8 cellular contexts compared by ENCODE assay signal in the genomic region with DNA sequence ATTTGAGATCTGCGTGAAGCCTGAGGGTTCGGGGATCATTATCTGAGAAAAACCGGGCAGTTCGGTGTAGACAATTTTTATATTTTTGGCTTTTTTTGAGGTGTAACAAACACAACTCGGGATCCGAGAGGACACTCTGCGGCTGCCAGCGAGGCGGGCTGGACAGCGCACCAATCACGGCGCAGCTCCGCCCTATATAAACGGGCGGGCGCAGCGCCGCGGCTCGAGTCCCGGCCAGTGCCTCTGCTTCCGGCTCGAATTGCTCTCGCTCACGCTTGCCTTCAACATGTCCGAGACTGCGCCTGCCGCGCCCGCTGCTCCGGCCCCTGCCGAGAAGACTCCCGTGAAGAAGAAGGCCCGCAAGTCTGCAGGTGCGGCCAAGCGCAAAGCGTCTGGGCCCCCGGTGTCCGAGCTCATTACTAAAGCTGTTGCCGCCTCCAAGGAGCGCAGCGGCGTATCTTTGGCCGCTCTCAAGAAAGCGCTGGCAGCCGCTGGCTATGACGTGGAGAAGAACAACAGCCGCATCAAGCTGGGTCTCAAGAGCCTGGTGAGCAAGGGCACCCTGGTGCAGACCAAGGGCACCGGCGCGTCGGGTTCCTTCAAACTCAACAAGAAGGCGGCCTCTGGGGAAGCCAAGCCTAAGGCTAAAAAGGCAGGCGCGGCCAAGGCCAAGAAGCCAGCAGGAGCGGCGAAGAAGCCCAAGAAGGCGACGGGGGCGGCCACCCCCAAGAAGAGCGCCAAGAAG.
DNase-seq lines count a peak whose midpoint lies in the region; ATAC-seq, FAIRE-seq and TF ChIP-seq lines count a peak whose summit lies in the region.

No MANE protein-coding gene starts in this region.

- peak; percentile 76 for DNase-seq in NCI-H1694 treated with DMSO at 0.1 percent for 48 hours (lab: John Stamatoyannopoulos, UW)
- peak; percentile 71 for DNase-seq in T-helper 9 cell
- DNase-seq in astrocyte of the hippocampus (ENCODE audit: low read depth, low spot score): peak; percentile 97
- peak; percentile 83 to 86 for DNase-seq in hippocampal formation (lab: John Stamatoyannopoulos, UW)
- DNase-seq in retina: peak; percentile 98
- DNase-seq in D721Med (ENCODE audit: insufficient read length, low spot score): no peak

- peak; percentile 40 for ATAC-seq in HG02870 (IDR thresholded peaks at IDR 0.05; ENCODE audit: unreplicated experiment)

- FAIRE-seq in D721Med (lab: Jason Lieb, UNC): no peak

- TF ChIP-seq POLR2A in GM15510 (IDR thresholded peaks at IDR 0.05; ENCODE audit: borderline replicate concordance, extremely low read depth, insufficient read length): peak; percentile 100

- TF ChIP-seq CTCF in D721Med (IDR thresholded peaks at IDR 0.05; ENCODE audit: insufficient read depth, missing control alignments): no peak
